7 cellular contexts compared by ENCODE assay signal in genomic region chr3:69085543-69086132, GRCh38. TPM values are rescaled to one million over a fixed set of nuclear protein-coding genes. Genes with fewer than 3 reads are reported as not detected.
DNase-seq lines count a peak whose midpoint lies in the region; ATAC-seq, FAIRE-seq and TF ChIP-seq lines count a peak whose summit lies in the region.

No MANE protein-coding gene starts in this region.

- WGBS in stomach, 5 donors: 0 to 3% (median 0%) methylated on average over 10 of the region's 10 CpGs

- intact Hi-C loops in stomach (cut with DNase I; ENCODE audit: low total_unique reads): no loop called here

- FAIRE-seq in H54 (lab: Jason Lieb, UNC): no peak

- no peak overlapping the region for H2AFZ ChIP-seq in OCI-LY1 (ENCODE audit: low read length)

- H3K36me3 ChIP-seq in OCI-LY1 (ENCODE audit: insufficient read depth, low read length) (no peaks in the 10 kb centered on the region), stomach (no peaks in the 10 kb centered on the region)

- H3K27me3 ChIP-seq in OCI-LY1 (ENCODE audit: insufficient read depth, low read length) (no peaks in the 10 kb centered on the region), stomach (no peaks in the 10 kb centered on the region)

- no peaks in the 10 kb centered on the region for H3K79me2 ChIP-seq in OCI-LY1 (ENCODE audit: insufficient read depth, low read length)

- peak overlapping the region; percentile 85 for H3K9ac ChIP-seq in OCI-LY1 (ENCODE audit: low read length)

- no peaks in the 10 kb centered on the region for H4K20me1 ChIP-seq in OCI-LY1 (ENCODE audit: insufficient read depth, low read length)

- no peaks in the 10 kb centered on the region for H3K9me2 ChIP-seq in OCI-LY1 (ENCODE audit: low read depth, low read length)

- peaks cover 75% of the 10 kb centered on the region for H3K4me1 ChIP-seq in OCI-LY1 (ENCODE audit: insufficient read depth, low read length, severe bottlenecking)
- peaks cover 58 to 87% (median 83%) of the 10 kb centered on the region in 4 donors for H3K4me1 ChIP-seq in stomach

- TF ChIP-seq CTCF in OCI-LY1 (IDR thresholded peaks at IDR 0.05; ENCODE audit: low read length): no peak
- no peak for TF ChIP-seq CTCF in stomach (IDR thresholded peaks at IDR 0.05)

- no peaks in the 10 kb centered on the region for H3K9me3 ChIP-seq in OCI-LY1 (ENCODE audit: low read length)
- no peaks in the 10 kb centered on the region for H3K9me3 ChIP-seq in stomach

- H3F3A ChIP-seq in OCI-LY1 (ENCODE audit: insufficient read depth, low read length): 0 out of 2 replicates have a peak, but pooled peaks cover 8% of the 10 kb centered on the region

- H3K27ac ChIP-seq in OCI-LY1 (ENCODE audit: low read depth, low read length, poor library complexity, severe bottlenecking) (peak overlapping the region; percentile 89), stomach (peak overlapping the region; percentile 94 to 97 (median 96))

- ATAC-seq in left lobe of liver: peak; percentile 53
- no peak for ATAC-seq in HG03469 (IDR thresholded peaks at IDR 0.05; ENCODE audit: unreplicated experiment)

- H3K4me3 ChIP-seq in OCI-LY1 (ENCODE audit: low read depth, low read length, poor library complexity, severe bottlenecking) (peak overlapping the region; percentile 93), stomach (peak overlapping the region; percentile 75 to 94 (median 84))

- peak overlapping the region; percentile 81 for H3K4me2 ChIP-seq in OCI-LY1 (ENCODE audit: low read length)

- TF ChIP-seq POLR2A in stomach (IDR thresholded peaks at IDR 0.05) (no peak), H54 (IDR thresholded peaks at IDR 0.05; ENCODE audit: low read depth, low read length) (no peak)

- no peak for TF ChIP-seq EP300 in stomach (IDR thresholded peaks at IDR 0.05)

- peak; percentile 44 for DNase-seq in GM03348 (ENCODE audit: low spot score)
- DNase-seq in cerebellum (ENCODE audit: low spot score): peak; percentile 32
- DNase-seq in left lobe of liver (ENCODE audit: low spot score): peak; percentile 56
- peak; percentile 33 for DNase-seq in stomach
- DNase-seq in H54 (ENCODE audit: insufficient read length, low spot score): no peak

RNA-seq across cellular contexts. Expression of gene ARL6IP5, which starts 0.9 kb away (rescaled TPM):
- total RNA-seq in cerebellum (43.7 TPM), left lobe of liver (31.6 TPM), stomach (10 to 100 TPM; 13.4 to 74.2 (median 47.3) TPM)
- 10 to 100 TPM; 32.2 to 60.7 (median 51.0) TPM for polyA plus RNA-seq in stomach

RNA-seq across cellular contexts. Expression of gene UBA3, which starts 5.5 kb away (rescaled TPM):
- total RNA-seq in cerebellum (82.3 TPM), left lobe of liver (20.0 TPM), stomach (10 to 100 TPM; 44.3 to 99.3 (median 64.6) TPM)
- 10 to 100 TPM; 33.4 to 34.4 (median 33.5) TPM for polyA plus RNA-seq in stomach

RNA-seq across cellular contexts. Expression of gene TMF1, which starts 33.5 kb away (rescaled TPM):
- total RNA-seq in cerebellum (33.7 TPM), left lobe of liver (9.2 TPM), stomach (10 to 100 TPM; 12.2 to 53.8 (median 33.6) TPM)
- 1 to 10 TPM; 6.0 to 7.5 (median 6.3) TPM for polyA plus RNA-seq in stomach

RNA-seq across cellular contexts. Expression of gene LMOD3, which starts 36.8 kb away (rescaled TPM):
- total RNA-seq in cerebellum (not detected), left lobe of liver (not detected), stomach (1 to 10 TPM in 1 of 5 donors, under 1 TPM in 1, not detected in 3; 0.18 to 4.9 TPM)
- under 1 TPM in 2 of 3 donors, not detected in 1; 0.18 to 0.31 TPM for polyA plus RNA-seq in stomach
